1 cellular context compared by ENCODE assay signal in genomic region chr10:92832998-92833642, GRCh38.
TF ChIP-seq lines count a peak whose summit lies in the region.

No MANE protein-coding gene starts in this region.

TF ChIP-seq in WTC11, 78 proteins besides CTCF, POLR2A, EP300 and RAD21 (continued from another document):
- TF ChIP-seq ZNF423 (CRISPR knock-in tag; IDR thresholded peaks at IDR 0.05) (no peak), TP53 (CRISPR knock-in tag; IDR thresholded peaks at IDR 0.05) (no peak), ATF1 (CRISPR knock-in tag; IDR thresholded peaks at IDR 0.05) (no peak), ZNF425 (CRISPR knock-in tag; conservative IDR thresholded peaks at IDR 0.05) (no peak), ZNF138 (CRISPR knock-in tag; conservative IDR thresholded peaks at IDR 0.05) (no peak), ZNF219 (CRISPR knock-in tag; IDR thresholded peaks at IDR 0.05; ENCODE audit: borderline replicate concordance) (no peak), ZNF121 (CRISPR knock-in tag; IDR thresholded peaks at IDR 0.05) (no peak), TEAD4 (CRISPR knock-in tag; IDR thresholded peaks at IDR 0.05) (no peak), MYBL2 (CRISPR knock-in tag; IDR thresholded peaks at IDR 0.05) (no peak), ZSCAN18 (CRISPR knock-in tag; IDR thresholded peaks at IDR 0.05) (no peak), USF1 (CRISPR knock-in tag; IDR thresholded peaks at IDR 0.05) (no peak), AFF4 (CRISPR knock-in tag; IDR thresholded peaks at IDR 0.05; ENCODE audit: borderline replicate concordance) (no peak), ESRRA (CRISPR knock-in tag; IDR thresholded peaks at IDR 0.05; ENCODE audit: borderline replicate concordance) (no peak), MAX (CRISPR knock-in tag; IDR thresholded peaks at IDR 0.05) (no peak), NFYB (CRISPR knock-in tag; conservative IDR thresholded peaks at IDR 0.05; ENCODE audit: low read depth) (no peak)
